9 cellular contexts compared by ENCODE assay signal in the genomic region with DNA sequence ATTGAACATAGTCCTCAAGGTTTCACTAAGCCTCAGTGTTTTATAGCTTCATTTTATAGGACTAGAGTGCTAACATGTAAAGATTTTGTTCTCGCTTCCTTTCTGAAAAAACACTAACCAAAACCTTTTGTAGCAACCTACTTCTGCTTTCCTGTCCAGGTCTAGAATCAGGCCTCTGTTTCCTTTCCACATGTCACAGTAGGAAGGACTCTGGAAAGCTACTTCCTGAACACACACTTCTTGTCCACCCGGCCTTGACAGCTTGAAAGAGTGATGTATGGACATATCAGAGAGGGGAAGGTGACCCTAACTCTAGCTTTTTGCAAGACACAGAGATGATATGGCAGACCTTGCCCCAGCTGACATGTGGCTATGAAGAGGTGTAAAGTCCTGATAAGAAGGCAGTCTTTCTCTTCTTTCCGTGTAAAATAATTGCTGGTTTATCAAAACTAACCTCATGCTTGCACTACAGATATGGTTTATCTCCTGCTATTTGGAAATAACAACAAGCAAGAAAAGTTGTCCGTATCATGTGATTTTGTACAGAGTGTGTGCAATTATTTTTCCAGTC.
DNase-seq lines count a peak whose midpoint lies in the region; ATAC-seq lines count a peak whose summit lies in the region.
"Had no signal": no experiment of that assay in that cellular context is flagged by ENCODE, and none has a peak within 500 bp of the region (broad histone marks: within the 10 kb centered on the region; RNA-seq: fewer than 3 reads in every experiment).

No MANE protein-coding gene starts in this region.

- DNase-seq in NOMO-1 (lab: John Stamatoyannopoulos, UW; ENCODE audit: unreplicated experiment in 2 of 2) (peak; percentile 50 to 68), NOMO-1 treated with dmso at 0.1 percent for 144 hours (lab: John Stamatoyannopoulos, UW; ENCODE audit: unreplicated experiment) (no peak), SKM-1 treated with dmso at 0.1 percent for 144 hours (lab: John Stamatoyannopoulos, UW; ENCODE audit: unreplicated experiment) (peak; percentile 55), foreskin melanocyte (no peak), head of caudate nucleus (no peak), NCI-H1436 treated with DMSO at 0.1 percent for 48 hours (lab: John Stamatoyannopoulos, UW) (no peak)
- no peak for DNase-seq in activated naive CD4-positive, alpha-beta T cell treated with anti-CD3 and anti-CD28 coated beads, Interleukin-2, amount 50 U/mL, for 16 hours
- DNase-seq: activated CD4-positive, CD25-positive, alpha-beta regulatory T cell treated with anti-CD3 and anti-CD28 coated beads, Interleukin-2, amount 50 U/mL, for 72 hours had no signal

- ATAC-seq in HG03025 (IDR thresholded peaks at IDR 0.05; ENCODE audit: low FRiP score, unreplicated experiment) = peak; percentile 89

- intact Hi-C loops in head of caudate nucleus (cut with DNase I) = no loop called here

Comparison
In these comparisons a context has a peak if more than half of its experiments do, and no peak if none do; other contexts are left out.
1. DNase-seq: peak in NOMO-1 (2 of 2) and SKM-1 treated with dmso at 0.1 percent for 144 hours (single experiment); none in NOMO-1 treated with dmso at 0.1 percent for 144 hours (single experiment), foreskin melanocyte (single experiment), activated naive CD4-positive, alpha-beta T cell treated with anti-CD3 and anti-CD28 coated beads, Interleukin-2, amount 50 U/mL, for 16 hours (single experiment), head of caudate nucleus (0 of 42) and NCI-H1436 treated with DMSO at 0.1 percent for 48 hours (single experiment).